Comparison of ENCODE assay signal across 1 cellular context in genomic region chr16:46828943-46829342, GRCh38.
TF ChIP-seq lines count a peak whose summit lies in the region.

No MANE protein-coding gene starts in this region.

TF ChIP-seq in liver, 16 proteins besides CTCF, POLR2A, EP300 and RAD21 (continued from another document):
- TF ChIP-seq YY1 (IDR thresholded peaks at IDR 0.05) = no peak
